In the genomic region with DNA sequence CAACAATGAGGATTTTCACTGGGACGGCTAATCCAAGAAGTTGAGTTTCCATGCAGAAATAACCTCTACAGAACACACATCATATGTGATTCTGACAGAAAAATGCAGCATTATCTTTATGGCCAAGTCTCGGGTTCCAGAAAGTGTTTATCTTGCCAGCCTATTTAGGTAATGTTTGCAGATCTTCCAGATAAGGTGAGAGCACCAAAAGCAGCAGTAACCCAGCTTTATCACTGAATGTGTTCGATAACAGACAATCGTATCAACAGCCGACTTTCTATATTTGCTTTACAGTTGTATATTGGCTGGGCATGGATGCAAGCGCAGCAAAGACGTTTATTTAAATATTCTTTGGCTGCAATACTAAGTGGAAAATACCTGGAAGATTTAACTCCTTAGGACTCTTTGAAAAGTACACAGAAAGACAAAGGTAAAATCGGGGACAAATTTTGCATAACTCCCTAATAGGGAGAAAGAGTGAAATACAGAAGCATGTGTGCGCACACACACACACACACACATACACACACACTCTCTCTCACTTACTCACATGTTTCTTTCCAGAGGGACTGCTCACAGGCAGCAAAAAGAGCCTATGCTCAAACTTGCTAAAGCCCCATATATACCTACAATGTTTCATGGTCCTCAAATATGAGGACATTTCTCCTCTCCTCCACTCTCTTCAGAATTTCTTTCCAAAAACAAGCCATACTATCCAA, we compare ENCODE assay signal across 19 cellular contexts.
"Had no signal": no experiment of that assay in that cellular context is flagged by ENCODE, and none has a peak within 500 bp of the region (broad histone marks: within the 10 kb centered on the region; RNA-seq: fewer than 3 reads in every experiment).

No MANE protein-coding gene starts in this region.

- H3K27me3 ChIP-seq: gastrocnemius medialis, heart left ventricle, thyroid gland, uterus had no signal

- ATAC-seq: activated CD8-positive, alpha-beta T cell treated with anti-CD3 and anti-CD28 coated beads, Interleukin-2, amount 10 ng/mL, durations not matched to agents 7 days and 5 days; activated T-cell treated with anti-CD3 and anti-CD28 coated beads, Interleukin-2, amount 50 U/mL, for 72 hours; effector memory CD8-positive, alpha-beta T cell; gastrocnemius medialis; heart left ventricle; left cardiac atrium; lower lobe of right lung had no signal

- H3K4me3 ChIP-seq: gastrocnemius medialis, heart left ventricle, lower lobe of right lung, thyroid gland, uterus had no signal

- DNase-seq: activated B cell treated with CpG ODN at 0.5 μM for 24 hours; activated CD4-positive, alpha-beta T cell treated with anti-CD3 and anti-CD28 coated beads for 48 hours; activated CD8-positive, alpha-beta memory T cell treated with anti-CD3 and anti-CD28 coated beads, Interleukin-2, amount 50 U/mL, for 48 hours; activated CD8-positive, alpha-beta T cell treated with anti-CD3 and anti-CD28 coated beads, Interleukin-2, amount 10 ng/mL, durations not matched to agents 7 days and 5 days; activated gamma-delta T cell treated with Interleukin-2 at 50 U/mL for 16 hours; activated naive CD8-positive, alpha-beta T cell treated with anti-CD3 and anti-CD28 coated beads, Interleukin-2, amount 10 ng/mL, durations not matched to agents 7 days and 5 days; activated T-cell treated with anti-CD3 and anti-CD28 coated beads, Interleukin-2, amount 50 U/mL, for 72 hours; anterior cingulate cortex; cerebellar nuclear complex; effector memory CD8-positive, alpha-beta T cell; gastrocnemius medialis; heart left ventricle; left cardiac atrium; lower lobe of right lung; naive B cell; stimulated activated CD4-positive, alpha-beta T cell treated with anti-CD3 and anti-CD28 coated beads, Interleukin-1b, Interleukin-23, amount 100 ng/mL, for 48 hours; T-helper 2 cell; thyroid gland; uterus had no signal

- H3K27ac ChIP-seq: gastrocnemius medialis, lower lobe of right lung, thyroid gland had no signal

- H3K9me3 ChIP-seq: gastrocnemius medialis, heart left ventricle, lower lobe of right lung, thyroid gland, uterus had no signal

- H3K4me1 ChIP-seq: thyroid gland, uterus had no signal

- H3K36me3 ChIP-seq: uterus had no signal
